In genomic region chr9:3912260-3912659, GRCh38 we compare ENCODE assay signal across 15 cellular contexts.
DNase-seq lines count a peak whose midpoint lies in the region; ATAC-seq and TF ChIP-seq lines count a peak whose summit lies in the region.
"Had no signal": no experiment of that assay in that cellular context is flagged by ENCODE, and none has a peak within 500 bp of the region (broad histone marks: within the 10 kb centered on the region; RNA-seq: fewer than 3 reads in every experiment).

No MANE protein-coding gene starts in this region.

- no peak overlapping the region for H3K4me3 Mint-ChIP-seq in nephron
- no peak overlapping the region for H3K4me3 Mint-ChIP-seq in GM23338
- H3K4me3 Mint-ChIP-seq: CD14-positive monocyte, IgD-negative memory B cell had no signal

- no peaks in the 10 kb centered on the region for H3K27me3 Mint-ChIP-seq in nephron (ENCODE audit: low read depth)
- H3K27me3 Mint-ChIP-seq in GM23338 (ENCODE audit: insufficient read depth, low read depth, poor library complexity): peaks cover 2% of the 10 kb centered on the region

- 69% methylated on average over 4 of the region's 4 CpGs for WGBS in right cardiac atrium

- DNase-seq in right cardiac atrium: peak in 1 of 3 donors; percentile 24
- DNase-seq in left ventricle myocardium inferior: no peak
- DNase-seq in cardiac fibroblast (ENCODE audit: low read depth in 2 of 2): peak; percentile 17 to 32
- no peak for DNase-seq in substantia nigra (lab: John Stamatoyannopoulos, UW)
- no peak for DNase-seq in GM23338 (ENCODE audit: low spot score)
- no peak for DNase-seq in stimulated activated CD8-positive, alpha-beta memory T cell treated with anti-CD3 and anti-CD28 coated beads, Interleukin-4, amount 100 ng/mL, for 48 hours
- DNase-seq: Kasumi-1, NCI-H1105 treated with DMSO at 0.1 percent for 48 hours, NCI-H1694 treated with DMSO at 0.1 percent for 48 hours, SHP77 treated with DMSO at 0.1 percent for 48 hours had no signal

- peak in 1 of 2 donors; percentile 30 for ATAC-seq in right cardiac atrium
- ATAC-seq in GM23338: no peak
- no peak for ATAC-seq in GM19328 (IDR thresholded peaks at IDR 0.05; ENCODE audit: unreplicated experiment)

- H3K9me3 ChIP-seq in right cardiac atrium (ENCODE audit: control insufficient read depth, low read length): no peaks in the 10 kb centered on the region
- no peaks in the 10 kb centered on the region for H3K9me3 ChIP-seq in left ventricle myocardium inferior (replicated peaks)
- H3K9me3 ChIP-seq: HAP-1 had no signal

- H3K27ac Mint-ChIP-seq in nephron: peak overlapping the region in 2 of 3 experiments; percentile 65 to 74
- no peak overlapping the region for H3K27ac Mint-ChIP-seq in GM23338
- H3K27ac Mint-ChIP-seq: CD14-positive monocyte, IgD-negative memory B cell had no signal

- H3K79me2 ChIP-seq in GM23338 (replicated peaks; ENCODE audit: insufficient read depth): no peaks in the 10 kb centered on the region

- H3K9me3 Mint-ChIP-seq in nephron (no peaks in the 10 kb centered on the region), GM23338 (no peaks in the 10 kb centered on the region)
- H3K9me3 Mint-ChIP-seq: IgD-negative memory B cell had no signal

- H3K4me1 Mint-ChIP-seq in nephron (peaks cover 8% of the 10 kb centered on the region), GM23338 (0 out of 3 replicates have a peak, but pooled peaks cover 2% of the 10 kb centered on the region)
- H3K4me1 Mint-ChIP-seq: IgD-negative memory B cell had no signal

- no peak overlapping the region for H3K4me2 ChIP-seq in GM23338

- no peaks in the 10 kb centered on the region for H3K4me1 ChIP-seq in right cardiac atrium (ENCODE audit: control insufficient read depth, insufficient read depth, low read length)
- no peaks in the 10 kb centered on the region for H3K4me1 ChIP-seq in left ventricle myocardium inferior
- H3K4me1 ChIP-seq in GM23338 (ENCODE audit: insufficient read depth): no peaks in the 10 kb centered on the region

- H3K27me3 ChIP-seq in right cardiac atrium (ENCODE audit: control insufficient read depth, insufficient read depth): no peaks in the 10 kb centered on the region
- no peaks in the 10 kb centered on the region for H3K27me3 ChIP-seq in left ventricle myocardium inferior (ENCODE audit: low read depth)
- H3K27me3 ChIP-seq in GM23338 (ENCODE audit: insufficient read depth): no peaks in the 10 kb centered on the region

- H4K20me1 ChIP-seq in GM23338 (replicated peaks; ENCODE audit: insufficient read depth): no peaks in the 10 kb centered on the region

- no peak overlapping the region for H3K4me3 ChIP-seq in right cardiac atrium (ENCODE audit: low read length)
- no peak overlapping the region for H3K4me3 ChIP-seq in left ventricle myocardium inferior
- H3K4me3 ChIP-seq in cardiac fibroblast (replicated peaks in 1 of 2; ENCODE audit: low read depth in 2 of 2, low read length in 2 of 2): no peak overlapping the region
- H3K4me3 ChIP-seq in GM23338: no peak overlapping the region
- H3K4me3 ChIP-seq: HAP-1 had no signal

- intact Hi-C loops in right cardiac atrium (cut with DNase I) (loop anchor here in 1 of 4 donors (10.0 kb wide), 1 partner anchor 127 kb away; no protein-coding TSS in a partner anchor), left ventricle myocardium inferior (cut with micrococcal nuclease) (no loop called here)

- H3K9me2 ChIP-seq in GM23338 (ENCODE audit: insufficient read depth): no peaks in the 10 kb centered on the region

- no peaks in the 10 kb centered on the region for H3K36me3 ChIP-seq in left ventricle myocardium inferior
- no peaks in the 10 kb centered on the region for H3K36me3 ChIP-seq in GM23338 (ENCODE audit: insufficient read depth)
- H3K36me3 ChIP-seq: HAP-1 had no signal

- H2AFZ ChIP-seq in GM23338: no peak overlapping the region

- peak overlapping the region; percentile 13 for H3K27ac ChIP-seq in right cardiac atrium (ENCODE audit: low read length)
- no peak overlapping the region for H3K27ac ChIP-seq in left ventricle myocardium inferior (replicated peaks)
- H3K27ac ChIP-seq in substantia nigra (ENCODE audit: low read depth, low read length, poor library complexity, severe bottlenecking): no peak overlapping the region
- no peak overlapping the region for H3K27ac ChIP-seq in GM23338 (ENCODE audit: low read depth)

- H3F3A ChIP-seq in GM23338 (replicated peaks; ENCODE audit: low read depth): no peaks in the 10 kb centered on the region

- no peaks in the 10 kb centered on the region for H3K36me3 Mint-ChIP-seq in nephron (ENCODE audit: low read depth)
- no peaks in the 10 kb centered on the region for H3K36me3 Mint-ChIP-seq in GM23338 (ENCODE audit: low read depth)
- H3K36me3 Mint-ChIP-seq: CD14-positive monocyte had no signal

- TF ChIP-seq CTCF in left ventricle myocardium inferior (IDR thresholded peaks at IDR 0.05; ENCODE audit: borderline replicate concordance) (no peak), cardiac fibroblast (IDR thresholded peaks at IDR 0.05; ENCODE audit: low read depth, low read length) (no peak), nephron (IDR thresholded peaks at IDR 0.05; ENCODE audit: unreplicated experiment in 3 of 3) (no peak), GM23338 (conservative IDR thresholded peaks at IDR 0.05; ENCODE audit: low read depth in 2 of 2) (no peak)

TF ChIP-seq in GM23338, 12 proteins besides CTCF, POLR2A, EP300 and RAD21:
- TF ChIP-seq POLR2AphosphoS5 (IDR thresholded peaks at IDR 0.05; ENCODE audit: low read depth) (no peak), EZH2phosphoT487 (IDR thresholded peaks at IDR 0.05; ENCODE audit: unreplicated experiment) (no peak)
- TF ChIP-seq, protein P1, sequence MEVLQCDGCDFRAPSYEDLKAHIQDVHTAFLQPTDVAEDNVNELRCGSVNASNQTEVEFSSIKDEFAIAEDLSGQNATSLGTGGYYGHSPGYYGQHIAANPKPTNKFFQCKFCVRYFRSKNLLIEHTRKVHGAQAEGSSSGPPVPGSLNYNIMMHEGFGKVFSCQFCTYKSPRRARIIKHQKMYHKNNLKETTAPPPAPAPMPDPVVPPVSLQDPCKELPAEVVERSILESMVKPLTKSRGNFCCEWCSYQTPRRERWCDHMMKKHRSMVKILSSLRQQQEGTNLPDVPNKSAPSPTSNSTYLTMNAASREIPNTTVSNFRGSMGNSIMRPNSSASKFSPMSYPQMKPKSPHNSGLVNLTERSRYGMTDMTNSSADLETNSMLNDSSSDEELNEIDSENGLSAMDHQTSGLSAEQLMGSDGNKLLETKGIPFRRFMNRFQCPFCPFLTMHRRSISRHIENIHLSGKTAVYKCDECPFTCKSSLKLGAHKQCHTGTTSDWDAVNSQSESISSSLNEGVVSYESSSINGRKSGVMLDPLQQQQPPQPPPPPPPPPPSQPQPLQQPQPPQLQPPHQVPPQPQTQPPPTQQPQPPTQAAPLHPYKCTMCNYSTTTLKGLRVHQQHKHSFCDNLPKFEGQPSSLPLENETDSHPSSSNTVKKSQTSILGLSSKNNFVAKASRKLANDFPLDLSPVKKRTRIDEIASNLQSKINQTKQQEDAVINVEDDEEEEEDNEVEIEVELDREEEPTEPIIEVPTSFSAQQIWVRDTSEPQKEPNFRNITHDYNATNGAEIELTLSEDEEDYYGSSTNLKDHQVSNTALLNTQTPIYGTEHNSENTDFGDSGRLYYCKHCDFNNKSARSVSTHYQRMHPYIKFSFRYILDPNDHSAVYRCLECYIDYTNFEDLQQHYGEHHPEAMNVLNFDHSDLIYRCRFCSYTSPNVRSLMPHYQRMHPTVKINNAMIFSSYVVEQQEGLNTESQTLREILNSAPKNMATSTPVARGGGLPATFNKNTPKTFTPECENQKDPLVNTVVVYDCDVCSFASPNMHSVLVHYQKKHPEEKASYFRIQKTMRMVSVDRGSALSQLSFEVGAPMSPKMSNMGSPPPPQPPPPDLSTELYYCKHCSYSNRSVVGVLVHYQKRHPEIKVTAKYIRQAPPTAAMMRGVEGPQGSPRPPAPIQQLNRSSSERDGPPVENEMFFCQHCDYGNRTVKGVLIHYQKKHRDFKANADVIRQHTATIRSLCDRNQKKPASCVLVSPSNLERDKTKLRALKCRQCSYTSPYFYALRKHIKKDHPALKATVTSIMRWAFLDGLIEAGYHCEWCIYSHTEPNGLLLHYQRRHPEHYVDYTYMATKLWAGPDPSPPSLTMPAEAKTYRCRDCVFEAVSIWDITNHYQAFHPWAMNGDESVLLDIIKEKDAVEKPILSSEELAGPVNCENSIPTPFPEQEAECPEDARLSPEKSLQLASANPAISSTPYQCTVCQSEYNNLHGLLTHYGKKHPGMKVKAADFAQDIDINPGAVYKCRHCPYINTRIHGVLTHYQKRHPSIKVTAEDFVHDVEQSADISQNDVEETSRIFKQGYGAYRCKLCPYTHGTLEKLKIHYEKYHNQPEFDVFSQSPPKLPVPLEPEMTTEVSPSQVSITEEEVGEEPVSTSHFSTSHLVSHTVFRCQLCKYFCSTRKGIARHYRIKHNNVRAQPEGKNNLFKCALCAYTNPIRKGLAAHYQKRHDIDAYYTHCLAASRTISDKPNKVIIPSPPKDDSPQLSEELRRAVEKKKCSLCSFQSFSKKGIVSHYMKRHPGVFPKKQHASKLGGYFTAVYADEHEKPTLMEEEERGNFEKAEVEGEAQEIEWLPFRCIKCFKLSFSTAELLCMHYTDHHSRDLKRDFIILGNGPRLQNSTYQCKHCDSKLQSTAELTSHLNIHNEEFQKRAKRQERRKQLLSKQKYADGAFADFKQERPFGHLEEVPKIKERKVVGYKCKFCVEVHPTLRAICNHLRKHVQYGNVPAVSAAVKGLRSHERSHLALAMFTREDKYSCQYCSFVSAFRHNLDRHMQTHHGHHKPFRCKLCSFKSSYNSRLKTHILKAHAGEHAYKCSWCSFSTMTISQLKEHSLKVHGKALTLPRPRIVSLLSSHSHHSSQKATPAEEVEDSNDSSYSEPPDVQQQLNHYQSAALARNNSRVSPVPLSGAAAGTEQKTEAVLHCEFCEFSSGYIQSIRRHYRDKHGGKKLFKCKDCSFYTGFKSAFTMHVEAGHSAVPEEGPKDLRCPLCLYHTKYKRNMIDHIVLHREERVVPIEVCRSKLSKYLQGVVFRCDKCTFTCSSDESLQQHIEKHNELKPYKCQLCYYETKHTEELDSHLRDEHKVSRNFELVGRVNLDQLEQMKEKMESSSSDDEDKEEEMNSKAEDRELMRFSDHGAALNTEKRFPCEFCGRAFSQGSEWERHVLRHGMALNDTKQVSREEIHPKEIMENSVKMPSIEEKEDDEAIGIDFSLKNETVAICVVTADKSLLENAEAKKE (CRISPR knock-in tag; IDR thresholded peaks at IDR 0.05): no peak

Comparison
In these comparisons a context has a peak if more than half of its experiments do, and no peak if none do; other contexts are left out.
1. DNase-seq: peak in cardiac fibroblast (2 of 2); none in left ventricle myocardium inferior (single experiment), substantia nigra (0 of 49), GM23338 (single experiment) and stimulated activated CD8-positive, alpha-beta memory T cell treated with anti-CD3 and anti-CD28 coated beads, Interleukin-4, amount 100 ng/mL, for 48 hours (single experiment).